In genomic region chr2:239666053-239666854, GRCh38 we compare ENCODE assay signal across 30 cellular contexts.
"Had no signal": no experiment of that assay in that cellular context is flagged by ENCODE, and none has a peak within 500 bp of the region (broad histone marks: within the 10 kb centered on the region; RNA-seq: fewer than 3 reads in every experiment).

No MANE protein-coding gene starts in this region.

- H3K36me3 ChIP-seq: ascending aorta, cardiac muscle cell, colonic mucosa, heart right ventricle, left ventricle myocardium inferior, neutrophil, ovary, tibial nerve had no signal

- H3K4me3 Mint-ChIP-seq: activated CD4-positive, alpha-beta memory T cell treated with anti-CD3 and anti-CD28 coated beads, Interleukin-2, amount 10 ng/mL, durations not matched to agents 7 days and 5 days; activated CD4-positive, alpha-beta T cell treated with anti-CD3 and anti-CD28 coated beads, Interleukin-2, amount 10 ng/mL, durations not matched to agents 7 days and 5 days; activated naive CD4-positive, alpha-beta T cell treated with anti-CD3 and anti-CD28 coated beads for 36 hours; activated naive CD8-positive, alpha-beta T cell treated with anti-CD3 and anti-CD28 coated beads, Interleukin-2, amount 10 ng/mL, durations not matched to agents 7 days and 5 days; brain; nephron progenitor cell; stimulated activated memory B cell treated with anti-CD40 and anti-IgM and Interleukin-4, amounts not matched to agents 10 μg/mL and 1 μg/mL and 100 μg/mL, for 72 hours; stimulated activated naive CD8-positive, alpha-beta T cell treated with anti-CD3 and anti-CD28 coated beads, Interleukin-15, amount 100 ng/mL, for 72 hours; WTC11 had no signal

- H3K4me3 ChIP-seq: ascending aorta, cardiac muscle cell, colonic mucosa, heart right ventricle, left ventricle myocardium inferior, ovary, skin epidermis, tibial nerve had no signal

- H3K27ac ChIP-seq: ascending aorta, cardiac muscle cell, colonic mucosa, heart right ventricle, left ventricle myocardium inferior, neutrophil, ovary, tibial nerve had no signal

- H3K4me1 ChIP-seq: ascending aorta, colonic mucosa, tibial nerve had no signal

- H3K9me3 Mint-ChIP-seq: activated CD4-positive, alpha-beta memory T cell treated with anti-CD3 and anti-CD28 coated beads, Interleukin-2, amount 10 ng/mL, durations not matched to agents 7 days and 5 days; activated CD4-positive, alpha-beta T cell treated with anti-CD3 and anti-CD28 coated beads, Interleukin-2, amount 10 ng/mL, durations not matched to agents 7 days and 5 days; activated naive CD4-positive, alpha-beta T cell treated with anti-CD3 and anti-CD28 coated beads for 36 hours; activated naive CD8-positive, alpha-beta T cell treated with anti-CD3 and anti-CD28 coated beads, Interleukin-2, amount 10 ng/mL, durations not matched to agents 7 days and 5 days; stimulated activated memory B cell treated with anti-CD40 and anti-IgM and Interleukin-4, amounts not matched to agents 10 μg/mL and 1 μg/mL and 100 μg/mL, for 72 hours; stimulated activated naive CD8-positive, alpha-beta T cell treated with anti-CD3 and anti-CD28 coated beads, Interleukin-15, amount 100 ng/mL, for 72 hours had no signal

- H3K27ac Mint-ChIP-seq: activated CD4-positive, alpha-beta memory T cell treated with anti-CD3 and anti-CD28 coated beads, Interleukin-2, amount 10 ng/mL, durations not matched to agents 7 days and 5 days; activated CD4-positive, alpha-beta T cell treated with anti-CD3 and anti-CD28 coated beads, Interleukin-2, amount 10 ng/mL, durations not matched to agents 7 days and 5 days; activated naive CD4-positive, alpha-beta T cell treated with anti-CD3 and anti-CD28 coated beads for 36 hours; activated naive CD8-positive, alpha-beta T cell treated with anti-CD3 and anti-CD28 coated beads, Interleukin-2, amount 10 ng/mL, durations not matched to agents 7 days and 5 days; brain; nephron progenitor cell; progenitor cell of endocrine pancreas; stimulated activated memory B cell treated with anti-CD40 and anti-IgM and Interleukin-4, amounts not matched to agents 10 μg/mL and 1 μg/mL and 100 μg/mL, for 72 hours; WTC11 had no signal

- H3K4me1 Mint-ChIP-seq: activated CD4-positive, alpha-beta T cell treated with anti-CD3 and anti-CD28 coated beads, Interleukin-2, amount 10 ng/mL, durations not matched to agents 7 days and 5 days; stimulated activated memory B cell treated with anti-CD40 and anti-IgM and Interleukin-4, amounts not matched to agents 10 μg/mL and 1 μg/mL and 100 μg/mL, for 72 hours; stimulated activated naive CD8-positive, alpha-beta T cell treated with anti-CD3 and anti-CD28 coated beads, Interleukin-15, amount 100 ng/mL, for 72 hours had no signal

- DNase-seq: activated CD4-positive, alpha-beta memory T cell treated with anti-CD3 and anti-CD28 coated beads, Interleukin-2, amount 10 ng/mL, durations not matched to agents 7 days and 5 days; activated CD4-positive, alpha-beta T cell treated with anti-CD3 and anti-CD28 coated beads for 1 hour; activated CD4-positive, alpha-beta T cell treated with anti-CD3 and anti-CD28 coated beads, Interleukin-2, amount 10 ng/mL, durations not matched to agents 7 days and 5 days; activated effector memory CD4-positive, alpha-beta T cell treated with anti-CD3 and anti-CD28 coated beads, Interleukin-2, amount 50 U/mL, for 16 hours; activated naive CD4-positive, alpha-beta T cell treated with anti-CD3 and anti-CD28 coated beads for 36 hours; activated naive CD8-positive, alpha-beta T cell treated with anti-CD3 and anti-CD28 coated beads, Interleukin-2, amount 10 ng/mL, durations not matched to agents 7 days and 5 days; cerebellar nuclear complex; colonic mucosa; effector memory CD4-positive, alpha-beta T cell; foreskin fibroblast; heart right ventricle; kidney glomerular epithelial cell; left ventricle myocardium inferior; nephron progenitor cell; ovary; retina; stimulated activated CD4-positive, alpha-beta T cell treated with anti-CD3 and anti-CD28 coated beads, Interleukin-12 subunit alpha, Interleukin-12 subunit beta, amount 100 ng/mL, for 4 hours; stimulated activated CD4-positive, alpha-beta T cell treated with anti-CD3 and anti-CD28 coated beads, Interleukin-4, amount 100 ng/mL, for 1 hour; stimulated activated naive CD8-positive, alpha-beta T cell treated with anti-CD3 and anti-CD28 coated beads, Interleukin-15, amount 100 ng/mL, for 72 hours; substantia nigra; T-helper 2 cell had no signal

- H3K9me3 ChIP-seq: ascending aorta, colonic mucosa, heart right ventricle, left ventricle myocardium inferior, neutrophil, ovary, tibial nerve had no signal

- ATAC-seq: heart right ventricle; stimulated activated memory B cell treated with anti-CD40 and anti-IgM and Interleukin-4, amounts not matched to agents 10 μg/mL and 1 μg/mL and 100 μg/mL, for 72 hours; stimulated activated naive CD8-positive, alpha-beta T cell treated with anti-CD3 and anti-CD28 coated beads, Interleukin-15, amount 100 ng/mL, for 72 hours; WTC11 had no signal

- H3K36me3 Mint-ChIP-seq: activated naive CD8-positive, alpha-beta T cell treated with anti-CD3 and anti-CD28 coated beads, Interleukin-2, amount 10 ng/mL, durations not matched to agents 7 days and 5 days; brain; stimulated activated memory B cell treated with anti-CD40 and anti-IgM and Interleukin-4, amounts not matched to agents 10 μg/mL and 1 μg/mL and 100 μg/mL, for 72 hours; WTC11 had no signal

- H3K27me3 ChIP-seq: ascending aorta, cardiac muscle cell, ovary had no signal
